8 cellular contexts compared by ENCODE assay signal in genomic region chr14:92687681-92688433, GRCh38.
DNase-seq lines count a peak whose midpoint lies in the region; ATAC-seq and TF ChIP-seq lines count a peak whose summit lies in the region.

No MANE protein-coding gene starts in this region.

- TF ChIP-seq CTCF in lung (IDR thresholded peaks at IDR 0.05; ENCODE audit: control extremely low read depth, extremely low read depth): no peak
- TF ChIP-seq CTCF in vagina (IDR thresholded peaks at IDR 0.05): no peak

- no peak for TF ChIP-seq POLR2A in vagina (IDR thresholded peaks at IDR 0.05)

- WGBS in lung, 2 donors: 69 to 89% methylated on average over 65 to 80 of the region's 80 CpGs

- DNase-seq in activated effector memory CD4-positive, alpha-beta T cell treated with anti-CD3 and anti-CD28 coated beads, Interleukin-2, amount 50 U/mL, for 16 hours: peak; percentile 60
- no peak for DNase-seq in activated effector memory CD4-positive, alpha-beta T cell treated with Interleukin-2 at 50 U/mL for 16 hours
- DNase-seq in dermis blood vessel endothelial cell: peak; percentile 49
- DNase-seq in lung (ENCODE audit: low spot score): no peak
- DNase-seq in vagina (ENCODE audit: extremely low spot score in 2 of 2): no peak
- DNase-seq in globus pallidus (ENCODE audit: low spot score): no peak

- H3K27ac ChIP-seq in lung (ENCODE audit: low read depth in 1 of 2, low read length in 1 of 2) (no peak overlapping the region), vagina (no peak overlapping the region)

- ATAC-seq in lung (ENCODE audit: insufficient read depth, low FRiP score) (peak; percentile 14), GM18873 (IDR thresholded peaks at IDR 0.05; ENCODE audit: low FRiP score, unreplicated experiment) (no peak), esophagus mucosa (no peak)

- intact Hi-C loops in vagina (cut with DNase I): loop anchor here (10.0 kb wide), 1 partner anchor 97 kb away; no protein-coding TSS in a partner anchor

- H3K4me3 ChIP-seq in lung (peak overlapping the region; percentile 22), vagina (peak overlapping the region; percentile 38 to 39)

- H3K9me3 ChIP-seq in lung (ENCODE audit: control insufficient read depth in 2 of 2, insufficient read depth in 1 of 2, low read length in 1 of 2): no peaks in the 10 kb centered on the region
- no peaks in the 10 kb centered on the region for H3K9me3 ChIP-seq in vagina

- H3K36me3 ChIP-seq in lung (ENCODE audit: control insufficient read depth in 2 of 2, insufficient read depth in 2 of 2, low read length in 2 of 2) (peaks cover 0 to 31% of the 10 kb centered on the region in 2 donors), vagina (no peaks in the 10 kb centered on the region)

- H3K27me3 ChIP-seq in lung (ENCODE audit: control insufficient read depth, insufficient read depth) (no peaks in the 10 kb centered on the region), vagina (no peaks in the 10 kb centered on the region)

- peaks cover 0 to 12% of the 10 kb centered on the region in 2 donors for H3K4me1 ChIP-seq in lung (ENCODE audit: control insufficient read depth in 2 of 2, insufficient read depth in 2 of 2, low read length in 2 of 2)
- peaks cover 17% of the 10 kb centered on the region for H3K4me1 ChIP-seq in vagina

Comparison
In these comparisons a context has a peak if more than half of its experiments do, and no peak if none do; other contexts are left out.
1. DNase-seq: peak in activated effector memory CD4-positive, alpha-beta T cell treated with anti-CD3 and anti-CD28 coated beads, Interleukin-2, amount 50 U/mL, for 16 hours (single experiment) and dermis blood vessel endothelial cell (single experiment); none in activated effector memory CD4-positive, alpha-beta T cell treated with Interleukin-2 at 50 U/mL for 16 hours (single experiment), lung (single experiment), vagina (0 of 2) and globus pallidus (single experiment).